Comparison of ENCODE assay signal across 14 cellular contexts in the genomic region with DNA sequence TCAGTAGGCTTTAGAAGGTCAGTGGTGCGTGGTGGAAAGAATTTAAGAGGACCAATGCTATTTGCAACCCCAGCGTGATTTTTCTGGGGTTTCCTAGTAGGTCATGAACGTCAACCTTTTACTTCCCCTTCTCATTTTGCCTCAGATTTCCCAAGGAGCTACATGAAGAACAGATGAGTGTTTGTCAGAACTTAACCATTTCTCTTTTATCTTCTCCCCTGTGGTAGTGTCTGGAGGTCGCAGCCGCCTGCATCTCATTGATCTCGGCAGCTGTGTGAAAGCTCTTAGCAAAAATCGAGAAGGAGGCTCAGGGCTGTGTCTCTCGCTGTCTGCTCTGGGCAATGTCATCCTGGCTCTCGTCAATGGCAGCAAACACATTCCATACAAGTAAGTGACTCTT.
DNase-seq lines count a peak whose midpoint lies in the region; ATAC-seq and TF ChIP-seq lines count a peak whose summit lies in the region.
"Had no signal": no experiment of that assay in that cellular context is flagged by ENCODE, and none has a peak within 500 bp of the region (broad histone marks: within the 10 kb centered on the region; RNA-seq: fewer than 3 reads in every experiment).

No MANE protein-coding gene starts in this region.

- CTCF ChIA-PET in Caco-2 (lab: Charles Lee) (no interaction called here), WTC11 (lab: Charles Lee) (no interaction called here)

- peaks cover 2% of the 10 kb centered on the region for H3K36me3 Mint-ChIP-seq in activated naive CD8-positive, alpha-beta T cell treated with anti-CD3 and anti-CD28 coated beads for 36 hours
- H3K36me3 Mint-ChIP-seq in activated naive CD8-positive, alpha-beta T cell treated with anti-CD3 and anti-CD28 coated beads, Interleukin-2, amount 50 U/mL, for 24 hours (ENCODE audit: low read depth): peaks cover 2% of the 10 kb centered on the region
- H3K36me3 Mint-ChIP-seq in Caco-2 (ENCODE audit: insufficient read depth, unreplicated experiment) (no peaks in the 10 kb centered on the region), WTC11 (peaks cover 16% of the 10 kb centered on the region)

- no peaks in the 10 kb centered on the region for H3K27me3 ChIP-seq in Caco-2 (replicated peaks; ENCODE audit: control insufficient read depth, insufficient read depth, low read length)

- POLR2A ChIA-PET in Caco-2 (lab: Charles Lee) (no interaction called here), WTC11 (lab: Charles Lee) (no interaction called here)

- BruUV-seq in Caco-2 (replicated peaks; lab: Mats Ljungman, UMichigan): no TSS peak

- intact Hi-C loops in cardiac septum (cut with DNase I): no loop called here
- intact Hi-C loops in Caco-2 (cut with micrococcal nuclease; ENCODE audit: unreplicated experiment): no loop called here

- peaks cover 3% of the 10 kb centered on the region for H3K4me1 Mint-ChIP-seq in activated naive CD8-positive, alpha-beta T cell treated with anti-CD3 and anti-CD28 coated beads for 36 hours
- H3K4me1 Mint-ChIP-seq in activated naive CD8-positive, alpha-beta T cell treated with anti-CD3 and anti-CD28 coated beads, Interleukin-2, amount 50 U/mL, for 24 hours: no peaks in the 10 kb centered on the region
- no peaks in the 10 kb centered on the region for H3K4me1 Mint-ChIP-seq in Caco-2 (ENCODE audit: low read depth, unreplicated experiment)
- H3K4me1 Mint-ChIP-seq in WTC11: peaks cover 12% of the 10 kb centered on the region
- H3K4me1 Mint-ChIP-seq: activated CD8-positive, alpha-beta memory T cell treated with anti-CD3 and anti-CD28 coated beads, Interleukin-2, amount 10 ng/mL, durations not matched to agents 7 days and 5 days had no signal

- peaks cover 15% of the 10 kb centered on the region for H3K9me3 Mint-ChIP-seq in activated naive CD8-positive, alpha-beta T cell treated with anti-CD3 and anti-CD28 coated beads for 36 hours
- peaks cover 29% of the 10 kb centered on the region for H3K9me3 Mint-ChIP-seq in activated naive CD8-positive, alpha-beta T cell treated with anti-CD3 and anti-CD28 coated beads, Interleukin-2, amount 50 U/mL, for 24 hours
- H3K9me3 Mint-ChIP-seq in Caco-2 (ENCODE audit: unreplicated experiment) (peaks cover 30% of the 10 kb centered on the region), WTC11 (peaks cover 44% of the 10 kb centered on the region)

- no peaks in the 10 kb centered on the region for H3K4me1 ChIP-seq in Caco-2
- H3K4me1 ChIP-seq: A549 had no signal

- H3K27ac Mint-ChIP-seq in activated naive CD8-positive, alpha-beta T cell treated with anti-CD3 and anti-CD28 coated beads for 36 hours: no peak overlapping the region
- no peak overlapping the region for H3K27ac Mint-ChIP-seq in activated naive CD8-positive, alpha-beta T cell treated with anti-CD3 and anti-CD28 coated beads, Interleukin-2, amount 50 U/mL, for 24 hours
- H3K27ac Mint-ChIP-seq in Caco-2 (ENCODE audit: unreplicated experiment) (no peak overlapping the region), WTC11 (no peak overlapping the region)
- H3K27ac Mint-ChIP-seq: activated CD8-positive, alpha-beta memory T cell treated with anti-CD3 and anti-CD28 coated beads, Interleukin-2, amount 10 ng/mL, durations not matched to agents 7 days and 5 days had no signal

- peak overlapping the region; percentile 42 for H3K4me3 Mint-ChIP-seq in activated naive CD8-positive, alpha-beta T cell treated with anti-CD3 and anti-CD28 coated beads for 36 hours
- H3K4me3 Mint-ChIP-seq in activated naive CD8-positive, alpha-beta T cell treated with anti-CD3 and anti-CD28 coated beads, Interleukin-2, amount 50 U/mL, for 24 hours: no peak overlapping the region
- no peak overlapping the region for H3K4me3 Mint-ChIP-seq in Caco-2 (ENCODE audit: unreplicated experiment)
- no peak overlapping the region for H3K4me3 Mint-ChIP-seq in WTC11
- H3K4me3 Mint-ChIP-seq: activated CD8-positive, alpha-beta memory T cell treated with anti-CD3 and anti-CD28 coated beads, Interleukin-2, amount 10 ng/mL, durations not matched to agents 7 days and 5 days had no signal

- no peak for ATAC-seq in activated naive CD8-positive, alpha-beta T cell treated with anti-CD3 and anti-CD28 coated beads, Interleukin-2, amount 50 U/mL, for 24 hours
- ATAC-seq in GM21717 (IDR thresholded peaks at IDR 0.05; ENCODE audit: unreplicated experiment) (peak; percentile 72), HG03354 (IDR thresholded peaks at IDR 0.05; ENCODE audit: poor library complexity, severe bottlenecking, unreplicated experiment) (peak; percentile 51), HG02938 (IDR thresholded peaks at IDR 0.05; ENCODE audit: unreplicated experiment) (no peak), WTC11 (no peak)
- ATAC-seq: A549; activated CD8-positive, alpha-beta memory T cell treated with anti-CD3 and anti-CD28 coated beads, Interleukin-2, amount 10 ng/mL, durations not matched to agents 7 days and 5 days; left colon had no signal

- peaks cover 23% of the 10 kb centered on the region for H3K9me3 ChIP-seq in Caco-2

- H3K27me3 Mint-ChIP-seq in activated naive CD8-positive, alpha-beta T cell treated with anti-CD3 and anti-CD28 coated beads for 36 hours: peaks cover 17% of the 10 kb centered on the region
- H3K27me3 Mint-ChIP-seq in activated naive CD8-positive, alpha-beta T cell treated with anti-CD3 and anti-CD28 coated beads, Interleukin-2, amount 50 U/mL, for 24 hours: peaks cover 5% of the 10 kb centered on the region
- H3K27me3 Mint-ChIP-seq in Caco-2 (ENCODE audit: insufficient read depth, unreplicated experiment) (no peaks in the 10 kb centered on the region), WTC11 (ENCODE audit: low read depth) (no peaks in the 10 kb centered on the region; the same call in 1 of the 2 replicates)

- no peak overlapping the region for H3K4me3 ChIP-seq in Caco-2 (ENCODE audit: low read depth, low read length)
- H3K4me3 ChIP-seq: A549, smooth muscle cell had no signal

- TF ChIP-seq CTCF in Caco-2 (IDR thresholded peaks at IDR 0.05; ENCODE audit: insufficient read depth in 1 of 2, low read depth in 1 of 2, low read length in 1 of 2, severe bottlenecking in 1 of 2, unreplicated experiment in 1 of 2): no peak
- TF ChIP-seq CTCF in WTC11 (IDR thresholded peaks at IDR 0.05): no peak

- no peaks in the 10 kb centered on the region; the same call in none of the 2 replicates for H3K36me3 ChIP-seq in Caco-2 (ENCODE audit: control insufficient read depth, insufficient read depth, low read length)

- no peak for DNase-seq in activated naive CD8-positive, alpha-beta T cell treated with anti-CD3 and anti-CD28 coated beads for 36 hours
- no peak for DNase-seq in activated naive CD8-positive, alpha-beta T cell treated with anti-CD3 and anti-CD28 coated beads, Interleukin-2, amount 50 U/mL, for 24 hours
- no peak for DNase-seq in cardiac septum (ENCODE audit: low spot score)
- no peak for DNase-seq in Caco-2
- DNase-seq in WTC11 (ENCODE audit: low spot score): no peak
- DNase-seq: activated CD8-positive, alpha-beta memory T cell treated with anti-CD3 and anti-CD28 coated beads, Interleukin-2, amount 10 ng/mL, durations not matched to agents 7 days and 5 days; DMS79; left colon; NCI-H1694 treated with DMSO at 0.1 percent for 48 hours had no signal

TF ChIP-seq in WTC11, 78 proteins besides CTCF, POLR2A, EP300 and RAD21 (continues in another document):
- TF ChIP-seq, protein P1, sequence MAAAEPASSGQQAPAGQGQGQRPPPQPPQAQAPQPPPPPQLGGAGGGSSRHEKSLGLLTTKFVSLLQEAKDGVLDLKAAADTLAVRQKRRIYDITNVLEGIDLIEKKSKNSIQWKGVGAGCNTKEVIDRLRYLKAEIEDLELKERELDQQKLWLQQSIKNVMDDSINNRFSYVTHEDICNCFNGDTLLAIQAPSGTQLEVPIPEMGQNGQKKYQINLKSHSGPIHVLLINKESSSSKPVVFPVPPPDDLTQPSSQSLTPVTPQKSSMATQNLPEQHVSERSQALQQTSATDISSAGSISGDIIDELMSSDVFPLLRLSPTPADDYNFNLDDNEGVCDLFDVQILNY (CRISPR knock-in tag; IDR thresholded peaks at IDR 0.05): no peak
- TF ChIP-seq, protein P2, sequence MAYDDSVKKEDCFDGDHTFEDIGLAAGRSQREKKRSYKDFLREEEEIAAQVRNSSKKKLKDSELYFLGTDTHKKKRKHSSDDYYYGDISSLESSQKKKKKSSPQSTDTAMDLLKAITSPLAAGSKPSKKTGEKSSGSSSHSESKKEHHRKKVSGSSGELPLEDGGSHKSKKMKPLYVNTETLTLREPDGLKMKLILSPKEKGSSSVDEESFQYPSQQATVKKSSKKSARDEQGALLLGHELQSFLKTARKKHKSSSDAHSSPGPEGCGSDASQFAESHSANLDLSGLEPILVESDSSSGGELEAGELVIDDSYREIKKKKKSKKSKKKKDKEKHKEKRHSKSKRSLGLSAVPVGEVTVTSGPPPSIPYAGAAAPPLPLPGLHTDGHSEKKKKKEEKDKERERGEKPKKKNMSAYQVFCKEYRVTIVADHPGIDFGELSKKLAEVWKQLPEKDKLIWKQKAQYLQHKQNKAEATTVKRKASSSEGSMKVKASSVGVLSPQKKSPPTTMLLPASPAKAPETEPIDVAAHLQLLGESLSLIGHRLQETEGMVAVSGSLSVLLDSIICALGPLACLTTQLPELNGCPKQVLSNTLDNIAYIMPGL (CRISPR knock-in tag; IDR thresholded peaks at IDR 0.05): no peak
- TF ChIP-seq, protein P3, sequence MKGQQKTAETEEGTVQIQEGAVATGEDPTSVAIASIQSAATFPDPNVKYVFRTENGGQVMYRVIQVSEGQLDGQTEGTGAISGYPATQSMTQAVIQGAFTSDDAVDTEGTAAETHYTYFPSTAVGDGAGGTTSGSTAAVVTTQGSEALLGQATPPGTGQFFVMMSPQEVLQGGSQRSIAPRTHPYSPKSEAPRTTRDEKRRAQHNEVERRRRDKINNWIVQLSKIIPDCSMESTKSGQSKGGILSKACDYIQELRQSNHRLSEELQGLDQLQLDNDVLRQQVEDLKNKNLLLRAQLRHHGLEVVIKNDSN (CRISPR knock-in tag; IDR thresholded peaks at IDR 0.05): no peak
- TF ChIP-seq, protein P4, sequence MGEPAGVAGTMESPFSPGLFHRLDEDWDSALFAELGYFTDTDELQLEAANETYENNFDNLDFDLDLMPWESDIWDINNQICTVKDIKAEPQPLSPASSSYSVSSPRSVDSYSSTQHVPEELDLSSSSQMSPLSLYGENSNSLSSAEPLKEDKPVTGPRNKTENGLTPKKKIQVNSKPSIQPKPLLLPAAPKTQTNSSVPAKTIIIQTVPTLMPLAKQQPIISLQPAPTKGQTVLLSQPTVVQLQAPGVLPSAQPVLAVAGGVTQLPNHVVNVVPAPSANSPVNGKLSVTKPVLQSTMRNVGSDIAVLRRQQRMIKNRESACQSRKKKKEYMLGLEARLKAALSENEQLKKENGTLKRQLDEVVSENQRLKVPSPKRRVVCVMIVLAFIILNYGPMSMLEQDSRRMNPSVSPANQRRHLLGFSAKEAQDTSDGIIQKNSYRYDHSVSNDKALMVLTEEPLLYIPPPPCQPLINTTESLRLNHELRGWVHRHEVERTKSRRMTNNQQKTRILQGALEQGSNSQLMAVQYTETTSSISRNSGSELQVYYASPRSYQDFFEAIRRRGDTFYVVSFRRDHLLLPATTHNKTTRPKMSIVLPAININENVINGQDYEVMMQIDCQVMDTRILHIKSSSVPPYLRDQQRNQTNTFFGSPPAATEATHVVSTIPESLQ (CRISPR knock-in tag; IDR thresholded peaks at IDR 0.05): no peak
- TF ChIP-seq FOXJ3 (CRISPR knock-in tag; IDR thresholded peaks at IDR 0.05; ENCODE audit: borderline replicate concordance): no peak
- no peak for TF ChIP-seq ZNF317 (CRISPR knock-in tag; IDR thresholded peaks at IDR 0.05; ENCODE audit: borderline replicate concordance, low read depth)

Comparison
In these comparisons a context has a peak if more than half of its experiments do, and no peak if none do; other contexts are left out.
1. ATAC-seq: peak in GM21717 (single experiment) and HG03354 (single experiment); none in activated naive CD8-positive, alpha-beta T cell treated with anti-CD3 and anti-CD28 coated beads, Interleukin-2, amount 50 U/mL, for 24 hours (single experiment), HG02938 (single experiment) and WTC11 (single experiment).